Comparison of ENCODE assay signal across 1 cellular context in the genomic region with DNA sequence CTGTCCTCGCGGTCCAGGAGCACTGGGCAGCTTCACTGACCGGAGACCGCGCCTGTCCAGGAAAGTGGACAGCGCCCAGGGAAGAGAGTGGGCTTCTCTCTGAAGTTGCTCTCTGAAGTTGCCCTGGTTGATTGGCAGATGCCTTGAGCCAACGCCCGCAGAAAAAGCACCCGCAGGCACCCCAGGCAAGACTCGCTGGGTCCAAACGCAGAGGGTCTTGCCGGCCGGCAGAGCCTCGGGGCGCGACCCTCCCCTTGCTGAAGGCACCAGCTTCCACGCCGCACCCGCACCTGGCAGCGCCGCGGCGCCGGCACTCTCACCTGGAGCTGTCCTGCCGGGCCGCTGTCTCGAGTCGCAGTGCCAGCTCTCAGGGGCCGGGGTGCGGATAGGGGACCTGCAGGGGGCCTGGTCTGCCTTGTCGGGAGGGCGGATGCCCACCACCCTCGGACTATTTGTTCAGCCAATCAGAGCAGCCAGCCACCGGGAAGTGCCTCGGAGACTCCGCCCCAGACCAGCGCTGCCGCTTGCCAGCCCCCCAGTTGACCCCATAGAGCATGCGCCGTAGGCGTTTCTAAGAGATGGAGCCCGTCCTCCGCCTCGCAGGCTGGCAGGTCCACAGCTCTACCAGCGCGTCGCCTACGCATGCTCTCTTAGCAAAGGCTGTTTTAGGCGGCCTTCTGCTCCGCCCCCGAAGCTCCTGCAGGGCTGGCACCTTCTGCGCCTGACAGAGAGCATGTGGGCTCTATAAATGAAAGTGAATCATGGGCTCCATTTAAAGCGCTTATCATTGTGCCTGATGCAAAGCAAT.
TF ChIP-seq lines count a peak whose summit lies in the region.

A gene (minus strand): TSS at position 359 of the 808 bp plus-strand sequence. CDS start 4,127 bp downstream, outside the sequence.

TF ChIP-seq in HepG2, 621 proteins besides CTCF, POLR2A, EP300 and RAD21 (continued from another document and continues in another):
- TF ChIP-seq, protein P1, sequence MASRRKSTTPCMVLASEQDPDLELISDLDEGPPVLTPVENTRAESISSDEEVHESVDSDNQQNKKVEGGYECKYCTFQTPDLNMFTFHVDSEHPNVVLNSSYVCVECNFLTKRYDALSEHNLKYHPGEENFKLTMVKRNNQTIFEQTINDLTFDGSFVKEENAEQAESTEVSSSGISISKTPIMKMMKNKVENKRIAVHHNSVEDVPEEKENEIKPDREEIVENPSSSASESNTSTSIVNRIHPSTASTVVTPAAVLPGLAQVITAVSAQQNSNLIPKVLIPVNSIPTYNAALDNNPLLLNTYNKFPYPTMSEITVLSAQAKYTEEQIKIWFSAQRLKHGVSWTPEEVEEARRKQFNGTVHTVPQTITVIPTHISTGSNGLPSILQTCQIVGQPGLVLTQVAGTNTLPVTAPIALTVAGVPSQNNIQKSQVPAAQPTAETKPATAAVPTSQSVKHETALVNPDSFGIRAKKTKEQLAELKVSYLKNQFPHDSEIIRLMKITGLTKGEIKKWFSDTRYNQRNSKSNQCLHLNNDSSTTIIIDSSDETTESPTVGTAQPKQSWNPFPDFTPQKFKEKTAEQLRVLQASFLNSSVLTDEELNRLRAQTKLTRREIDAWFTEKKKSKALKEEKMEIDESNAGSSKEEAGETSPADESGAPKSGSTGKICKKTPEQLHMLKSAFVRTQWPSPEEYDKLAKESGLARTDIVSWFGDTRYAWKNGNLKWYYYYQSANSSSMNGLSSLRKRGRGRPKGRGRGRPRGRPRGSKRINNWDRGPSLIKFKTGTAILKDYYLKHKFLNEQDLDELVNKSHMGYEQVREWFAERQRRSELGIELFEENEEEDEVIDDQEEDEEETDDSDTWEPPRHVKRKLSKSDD (CRISPR knock-in tag; IDR thresholded peaks at IDR 0.05; ENCODE audit: low read depth): 0 out of 2 replicates have a peak, but pooled peaks have one; percentile 36
- no peak for TF ChIP-seq BRCA1 (CRISPR knock-in tag; IDR thresholded peaks at IDR 0.05)
- no peak for TF ChIP-seq ZNF644 (CRISPR knock-in tag; IDR thresholded peaks at IDR 0.05; ENCODE audit: low read depth)
- TF ChIP-seq ZKSCAN8 (CRISPR knock-in tag; IDR thresholded peaks at IDR 0.05; ENCODE audit: borderline replicate concordance): no peak
- TF ChIP-seq, protein P2, sequence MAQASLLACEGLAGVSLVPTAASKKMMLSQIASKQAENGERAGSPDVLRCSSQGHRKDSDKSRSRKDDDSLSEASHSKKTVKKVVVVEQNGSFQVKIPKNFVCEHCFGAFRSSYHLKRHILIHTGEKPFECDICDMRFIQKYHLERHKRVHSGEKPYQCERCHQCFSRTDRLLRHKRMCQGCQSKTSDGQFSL (CRISPR knock-in tag; IDR thresholded peaks at IDR 0.05): no peak
- TF ChIP-seq, protein P3, sequence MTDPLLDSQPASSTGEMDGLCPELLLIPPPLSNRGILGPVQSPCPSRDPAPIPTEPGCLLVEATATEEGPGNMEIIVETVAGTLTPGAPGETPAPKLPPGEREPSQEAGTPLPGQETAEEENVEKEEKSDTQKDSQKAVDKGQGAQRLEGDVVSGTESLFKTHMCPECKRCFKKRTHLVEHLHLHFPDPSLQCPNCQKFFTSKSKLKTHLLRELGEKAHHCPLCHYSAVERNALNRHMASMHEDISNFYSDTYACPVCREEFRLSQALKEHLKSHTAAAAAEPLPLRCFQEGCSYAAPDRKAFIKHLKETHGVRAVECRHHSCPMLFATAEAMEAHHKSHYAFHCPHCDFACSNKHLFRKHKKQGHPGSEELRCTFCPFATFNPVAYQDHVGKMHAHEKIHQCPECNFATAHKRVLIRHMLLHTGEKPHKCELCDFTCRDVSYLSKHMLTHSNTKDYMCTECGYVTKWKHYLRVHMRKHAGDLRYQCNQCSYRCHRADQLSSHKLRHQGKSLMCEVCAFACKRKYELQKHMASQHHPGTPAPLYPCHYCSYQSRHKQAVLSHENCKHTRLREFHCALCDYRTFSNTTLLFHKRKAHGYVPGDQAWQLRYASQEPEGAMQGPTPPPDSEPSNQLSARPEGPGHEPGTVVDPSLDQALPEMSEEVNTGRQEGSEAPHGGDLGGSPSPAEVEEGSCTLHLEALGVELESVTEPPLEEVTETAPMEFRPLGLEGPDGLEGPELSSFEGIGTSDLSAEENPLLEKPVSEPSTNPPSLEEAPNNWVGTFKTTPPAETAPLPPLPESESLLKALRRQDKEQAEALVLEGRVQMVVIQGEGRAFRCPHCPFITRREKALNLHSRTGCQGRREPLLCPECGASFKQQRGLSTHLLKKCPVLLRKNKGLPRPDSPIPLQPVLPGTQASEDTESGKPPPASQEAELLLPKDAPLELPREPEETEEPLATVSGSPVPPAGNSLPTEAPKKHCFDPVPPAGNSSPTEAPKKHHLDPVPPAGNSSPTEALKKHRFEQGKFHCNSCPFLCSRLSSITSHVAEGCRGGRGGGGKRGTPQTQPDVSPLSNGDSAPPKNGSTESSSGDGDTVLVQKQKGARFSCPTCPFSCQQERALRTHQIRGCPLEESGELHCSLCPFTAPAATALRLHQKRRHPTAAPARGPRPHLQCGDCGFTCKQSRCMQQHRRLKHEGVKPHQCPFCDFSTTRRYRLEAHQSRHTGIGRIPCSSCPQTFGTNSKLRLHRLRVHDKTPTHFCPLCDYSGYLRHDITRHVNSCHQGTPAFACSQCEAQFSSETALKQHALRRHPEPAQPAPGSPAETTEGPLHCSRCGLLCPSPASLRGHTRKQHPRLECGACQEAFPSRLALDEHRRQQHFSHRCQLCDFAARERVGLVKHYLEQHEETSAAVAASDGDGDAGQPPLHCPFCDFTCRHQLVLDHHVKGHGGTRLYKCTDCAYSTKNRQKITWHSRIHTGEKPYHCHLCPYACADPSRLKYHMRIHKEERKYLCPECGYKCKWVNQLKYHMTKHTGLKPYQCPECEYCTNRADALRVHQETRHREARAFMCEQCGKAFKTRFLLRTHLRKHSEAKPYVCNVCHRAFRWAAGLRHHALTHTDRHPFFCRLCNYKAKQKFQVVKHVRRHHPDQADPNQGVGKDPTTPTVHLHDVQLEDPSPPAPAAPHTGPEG (CRISPR knock-in tag; IDR thresholded peaks at IDR 0.05): no peak
- TF ChIP-seq, protein P4, sequence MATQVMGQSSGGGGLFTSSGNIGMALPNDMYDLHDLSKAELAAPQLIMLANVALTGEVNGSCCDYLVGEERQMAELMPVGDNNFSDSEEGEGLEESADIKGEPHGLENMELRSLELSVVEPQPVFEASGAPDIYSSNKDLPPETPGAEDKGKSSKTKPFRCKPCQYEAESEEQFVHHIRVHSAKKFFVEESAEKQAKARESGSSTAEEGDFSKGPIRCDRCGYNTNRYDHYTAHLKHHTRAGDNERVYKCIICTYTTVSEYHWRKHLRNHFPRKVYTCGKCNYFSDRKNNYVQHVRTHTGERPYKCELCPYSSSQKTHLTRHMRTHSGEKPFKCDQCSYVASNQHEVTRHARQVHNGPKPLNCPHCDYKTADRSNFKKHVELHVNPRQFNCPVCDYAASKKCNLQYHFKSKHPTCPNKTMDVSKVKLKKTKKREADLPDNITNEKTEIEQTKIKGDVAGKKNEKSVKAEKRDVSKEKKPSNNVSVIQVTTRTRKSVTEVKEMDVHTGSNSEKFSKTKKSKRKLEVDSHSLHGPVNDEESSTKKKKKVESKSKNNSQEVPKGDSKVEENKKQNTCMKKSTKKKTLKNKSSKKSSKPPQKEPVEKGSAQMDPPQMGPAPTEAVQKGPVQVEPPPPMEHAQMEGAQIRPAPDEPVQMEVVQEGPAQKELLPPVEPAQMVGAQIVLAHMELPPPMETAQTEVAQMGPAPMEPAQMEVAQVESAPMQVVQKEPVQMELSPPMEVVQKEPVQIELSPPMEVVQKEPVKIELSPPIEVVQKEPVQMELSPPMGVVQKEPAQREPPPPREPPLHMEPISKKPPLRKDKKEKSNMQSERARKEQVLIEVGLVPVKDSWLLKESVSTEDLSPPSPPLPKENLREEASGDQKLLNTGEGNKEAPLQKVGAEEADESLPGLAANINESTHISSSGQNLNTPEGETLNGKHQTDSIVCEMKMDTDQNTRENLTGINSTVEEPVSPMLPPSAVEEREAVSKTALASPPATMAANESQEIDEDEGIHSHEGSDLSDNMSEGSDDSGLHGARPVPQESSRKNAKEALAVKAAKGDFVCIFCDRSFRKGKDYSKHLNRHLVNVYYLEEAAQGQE (IDR thresholded peaks at IDR 0.05; ENCODE audit: borderline replicate concordance in 1 of 2, low read depth in 1 of 2, low read length in 2 of 2): peak in 1 of 2 experiments; percentile 81; a peak in 2 of 4 replicates
- TF ChIP-seq FOXP1 (IDR thresholded peaks at IDR 0.05): no peak
- no peak for TF ChIP-seq FOXP1 (CRISPR knock-in tag; IDR thresholded peaks at IDR 0.05)
- no peak for TF ChIP-seq HOXA5 (CRISPR knock-in tag; IDR thresholded peaks at IDR 0.05)
- no peak for TF ChIP-seq ZNF251 (CRISPR knock-in tag; IDR thresholded peaks at IDR 0.05)
- no peak for TF ChIP-seq WIZ (CRISPR knock-in tag; IDR thresholded peaks at IDR 0.05)
- no peak for TF ChIP-seq JDP2 (CRISPR knock-in tag; IDR thresholded peaks at IDR 0.05; ENCODE audit: borderline replicate concordance)
- TF ChIP-seq ZNF558 (CRISPR knock-in tag; IDR thresholded peaks at IDR 0.05; ENCODE audit: borderline replicate concordance): no peak
- peak; percentile 24; the same call in 1 of the 2 replicates for TF ChIP-seq ISL2 (CRISPR knock-in tag; IDR thresholded peaks at IDR 0.05)
- no peak for TF ChIP-seq ZNF3 (CRISPR knock-in tag; IDR thresholded peaks at IDR 0.05)
- peak; percentile 74 for TF ChIP-seq SALL1 (CRISPR knock-in tag; IDR thresholded peaks at IDR 0.05)
- TF ChIP-seq SMARCE1 (IDR thresholded peaks at IDR 0.05; ENCODE audit: borderline replicate concordance): no peak
- TF ChIP-seq, protein P5, sequence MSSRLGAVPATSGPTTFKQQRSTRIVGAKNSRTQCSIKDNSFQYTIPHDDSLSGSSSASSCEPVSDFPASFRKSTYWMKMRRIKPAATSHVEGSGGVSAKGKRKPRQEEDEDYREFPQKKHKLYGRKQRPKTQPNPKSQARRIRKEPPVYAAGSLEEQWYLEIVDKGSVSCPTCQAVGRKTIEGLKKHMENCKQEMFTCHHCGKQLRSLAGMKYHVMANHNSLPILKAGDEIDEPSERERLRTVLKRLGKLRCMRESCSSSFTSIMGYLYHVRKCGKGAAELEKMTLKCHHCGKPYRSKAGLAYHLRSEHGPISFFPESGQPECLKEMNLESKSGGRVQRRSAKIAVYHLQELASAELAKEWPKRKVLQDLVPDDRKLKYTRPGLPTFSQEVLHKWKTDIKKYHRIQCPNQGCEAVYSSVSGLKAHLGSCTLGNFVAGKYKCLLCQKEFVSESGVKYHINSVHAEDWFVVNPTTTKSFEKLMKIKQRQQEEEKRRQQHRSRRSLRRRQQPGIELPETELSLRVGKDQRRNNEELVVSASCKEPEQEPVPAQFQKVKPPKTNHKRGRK (CRISPR knock-in tag; IDR thresholded peaks at IDR 0.05): no peak
- TF ChIP-seq, protein P6, sequence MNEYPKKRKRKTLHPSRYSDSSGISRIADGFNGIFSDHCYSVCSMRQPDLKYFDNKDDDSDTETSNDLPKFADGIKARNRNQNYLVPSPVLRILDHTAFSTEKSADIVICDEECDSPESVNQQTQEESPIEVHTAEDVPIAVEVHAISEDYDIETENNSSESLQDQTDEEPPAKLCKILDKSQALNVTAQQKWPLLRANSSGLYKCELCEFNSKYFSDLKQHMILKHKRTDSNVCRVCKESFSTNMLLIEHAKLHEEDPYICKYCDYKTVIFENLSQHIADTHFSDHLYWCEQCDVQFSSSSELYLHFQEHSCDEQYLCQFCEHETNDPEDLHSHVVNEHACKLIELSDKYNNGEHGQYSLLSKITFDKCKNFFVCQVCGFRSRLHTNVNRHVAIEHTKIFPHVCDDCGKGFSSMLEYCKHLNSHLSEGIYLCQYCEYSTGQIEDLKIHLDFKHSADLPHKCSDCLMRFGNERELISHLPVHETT (CRISPR knock-in tag; conservative IDR thresholded peaks at IDR 0.05): 0 out of 2 replicates have a peak, but pooled peaks have one; percentile 7
- TF ChIP-seq ZNF841 (CRISPR knock-in tag; IDR thresholded peaks at IDR 0.05; ENCODE audit: borderline replicate concordance): no peak
- TF ChIP-seq, protein P7, sequence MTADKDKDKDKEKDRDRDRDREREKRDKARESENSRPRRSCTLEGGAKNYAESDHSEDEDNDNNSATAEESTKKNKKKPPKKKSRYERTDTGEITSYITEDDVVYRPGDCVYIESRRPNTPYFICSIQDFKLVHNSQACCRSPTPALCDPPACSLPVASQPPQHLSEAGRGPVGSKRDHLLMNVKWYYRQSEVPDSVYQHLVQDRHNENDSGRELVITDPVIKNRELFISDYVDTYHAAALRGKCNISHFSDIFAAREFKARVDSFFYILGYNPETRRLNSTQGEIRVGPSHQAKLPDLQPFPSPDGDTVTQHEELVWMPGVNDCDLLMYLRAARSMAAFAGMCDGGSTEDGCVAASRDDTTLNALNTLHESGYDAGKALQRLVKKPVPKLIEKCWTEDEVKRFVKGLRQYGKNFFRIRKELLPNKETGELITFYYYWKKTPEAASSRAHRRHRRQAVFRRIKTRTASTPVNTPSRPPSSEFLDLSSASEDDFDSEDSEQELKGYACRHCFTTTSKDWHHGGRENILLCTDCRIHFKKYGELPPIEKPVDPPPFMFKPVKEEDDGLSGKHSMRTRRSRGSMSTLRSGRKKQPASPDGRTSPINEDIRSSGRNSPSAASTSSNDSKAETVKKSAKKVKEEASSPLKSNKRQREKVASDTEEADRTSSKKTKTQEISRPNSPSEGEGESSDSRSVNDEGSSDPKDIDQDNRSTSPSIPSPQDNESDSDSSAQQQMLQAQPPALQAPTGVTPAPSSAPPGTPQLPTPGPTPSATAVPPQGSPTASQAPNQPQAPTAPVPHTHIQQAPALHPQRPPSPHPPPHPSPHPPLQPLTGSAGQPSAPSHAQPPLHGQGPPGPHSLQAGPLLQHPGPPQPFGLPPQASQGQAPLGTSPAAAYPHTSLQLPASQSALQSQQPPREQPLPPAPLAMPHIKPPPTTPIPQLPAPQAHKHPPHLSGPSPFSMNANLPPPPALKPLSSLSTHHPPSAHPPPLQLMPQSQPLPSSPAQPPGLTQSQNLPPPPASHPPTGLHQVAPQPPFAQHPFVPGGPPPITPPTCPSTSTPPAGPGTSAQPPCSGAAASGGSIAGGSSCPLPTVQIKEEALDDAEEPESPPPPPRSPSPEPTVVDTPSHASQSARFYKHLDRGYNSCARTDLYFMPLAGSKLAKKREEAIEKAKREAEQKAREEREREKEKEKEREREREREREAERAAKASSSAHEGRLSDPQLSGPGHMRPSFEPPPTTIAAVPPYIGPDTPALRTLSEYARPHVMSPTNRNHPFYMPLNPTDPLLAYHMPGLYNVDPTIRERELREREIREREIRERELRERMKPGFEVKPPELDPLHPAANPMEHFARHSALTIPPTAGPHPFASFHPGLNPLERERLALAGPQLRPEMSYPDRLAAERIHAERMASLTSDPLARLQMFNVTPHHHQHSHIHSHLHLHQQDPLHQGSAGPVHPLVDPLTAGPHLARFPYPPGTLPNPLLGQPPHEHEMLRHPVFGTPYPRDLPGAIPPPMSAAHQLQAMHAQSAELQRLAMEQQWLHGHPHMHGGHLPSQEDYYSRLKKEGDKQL (CRISPR knock-in tag; IDR thresholded peaks at IDR 0.05; ENCODE audit: low read depth): no peak
- TF ChIP-seq, protein P8, sequence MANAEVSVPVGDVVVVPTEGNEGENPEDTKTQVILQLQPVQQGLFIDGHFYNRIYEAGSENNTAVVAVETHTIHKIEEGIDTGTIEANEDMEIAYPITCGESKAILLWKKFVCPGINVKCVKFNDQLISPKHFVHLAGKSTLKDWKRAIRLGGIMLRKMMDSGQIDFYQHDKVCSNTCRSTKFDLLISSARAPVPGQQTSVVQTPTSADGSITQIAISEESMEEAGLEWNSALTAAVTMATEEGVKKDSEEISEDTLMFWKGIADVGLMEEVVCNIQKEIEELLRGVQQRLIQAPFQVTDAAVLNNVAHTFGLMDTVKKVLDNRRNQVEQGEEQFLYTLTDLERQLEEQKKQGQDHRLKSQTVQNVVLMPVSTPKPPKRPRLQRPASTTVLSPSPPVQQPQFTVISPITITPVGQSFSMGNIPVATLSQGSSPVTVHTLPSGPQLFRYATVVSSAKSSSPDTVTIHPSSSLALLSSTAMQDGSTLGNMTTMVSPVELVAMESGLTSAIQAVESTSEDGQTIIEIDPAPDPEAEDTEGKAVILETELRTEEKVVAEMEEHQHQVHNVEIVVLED (CRISPR knock-in tag; IDR thresholded peaks at IDR 0.05; ENCODE audit: borderline replicate concordance): no peak
- peak; percentile 35 for TF ChIP-seq AGO2 (optimal IDR thresholded peaks at IDR 0.05; ENCODE audit: low read depth, low read length)
- TF ChIP-seq MXD4 (CRISPR knock-in tag; IDR thresholded peaks at IDR 0.05): peak; percentile 66
